22 cellular contexts compared by ENCODE assay signal in genomic region chr6:113645986-113646385, GRCh38.
DNase-seq lines count a peak whose midpoint lies in the region; ATAC-seq, FAIRE-seq and TF ChIP-seq lines count a peak whose summit lies in the region.
"Had no signal": no experiment of that assay in that cellular context is flagged by ENCODE, and none has a peak within 500 bp of the region (broad histone marks: within the 10 kb centered on the region; RNA-seq: fewer than 3 reads in every experiment).

No MANE protein-coding gene starts in this region.

- no peaks in the 10 kb centered on the region for H3K36me3 ChIP-seq in smooth muscle cell (ENCODE audit: low read depth)
- H3K36me3 ChIP-seq: spleen had no signal

- peaks cover 20% of the 10 kb centered on the region for H3K4me1 ChIP-seq in smooth muscle cell (ENCODE audit: low read depth)

- H3K4me3 ChIP-seq in smooth muscle cell = no peak overlapping the region
- H3K4me3 ChIP-seq: spleen had no signal

- DNase-seq in GM12891 (ENCODE audit: insufficient read length, low spot score) = no peak
- DNase-seq in amniotic epithelial cell (ENCODE audit: low read depth) = peak; percentile 88
- DNase-seq in foreskin melanocyte = peak; percentile 48
- no peak for DNase-seq in smooth muscle cell (lab: John Stamatoyannopoulos, UW; ENCODE audit: unreplicated experiment)
- DNase-seq in NCI-H146 (lab: John Stamatoyannopoulos, UW) = no peak
- no peak for DNase-seq in NK-92 treated with Interleukin-12 subunit alpha and Interleukin-12 subunit beta, amount 100 ng/mL, for 24 hours (lab: John Stamatoyannopoulos, UW)
- DNase-seq in GM13976 (ENCODE audit: low spot score) = no peak
- DNase-seq: activated CD4-positive, alpha-beta T cell treated with anti-CD3 and anti-CD28 coated beads, Interleukin-2, amount 50 U/mL, for 48 hours; activated T-cell treated with anti-CD3 and anti-CD28 coated beads for 4 hours; anterior cingulate cortex; CD4-positive, alpha-beta memory T cell; DMS79; hippocampal formation; Karpas-422; natural killer cell; NCI-H1417 treated with DMSO at 0.1 percent for 48 hours; NCI-H2171; NCI-H748 treated with DMSO at 0.1 percent for 48 hours; spleen; substantia nigra; T-helper 17 cell had no signal

- peak overlapping the region; percentile 31 for H3K4me2 ChIP-seq in smooth muscle cell

- TF ChIP-seq CTCF in smooth muscle cell (IDR thresholded peaks at IDR 0.05; ENCODE audit: borderline replicate concordance, insufficient read depth, poor library complexity, severe bottlenecking) (no peak), GM13976 (IDR thresholded peaks at IDR 0.05; ENCODE audit: borderline replicate concordance, control extremely low read depth, extremely low read depth, insufficient read depth, missing control alignments) (no peak)

- no peak for ATAC-seq in HG03097 (IDR thresholded peaks at IDR 0.05; ENCODE audit: low FRiP score, unreplicated experiment)
- ATAC-seq: natural killer cell, T-helper 17 cell had no signal

- H3K27me3 ChIP-seq in smooth muscle cell (ENCODE audit: low read depth) = no peaks in the 10 kb centered on the region
- H3K27me3 ChIP-seq: spleen had no signal

- peaks cover 19% of the 10 kb centered on the region for H3F3A ChIP-seq in smooth muscle cell (ENCODE audit: low read depth)

- in situ Hi-C loops in GM13976 (cut with MboI; ENCODE audit: low sequenced_read_pairs, unreplicated experiment) = loop anchor here (5.0 to 25.0 kb wide), 2 partner anchors 211 to 859 kb away; partner anchors contain the start of gene MARCKS

- no peak for TF ChIP-seq POLR2A in GM12891 (IDR thresholded peaks at IDR 0.05; ENCODE audit: low read depth, low read length)

- peak; percentile 38 for FAIRE-seq in GM12891 (lab: Jason Lieb, UNC)

- H4K20me1 ChIP-seq in smooth muscle cell (ENCODE audit: low read depth) = no peaks in the 10 kb centered on the region

- H2AFZ ChIP-seq in smooth muscle cell (ENCODE audit: low read depth) = no peak overlapping the region

- H3K27ac ChIP-seq in smooth muscle cell (ENCODE audit: low read depth) = peak overlapping the region; percentile 98

- H3K79me2 ChIP-seq in smooth muscle cell (ENCODE audit: low read depth) = no peaks in the 10 kb centered on the region

- 58% methylated on average over 3 of the region's 3 CpGs for WGBS in smooth muscle cell (ENCODE audit: low lambda C conversion rate)

- H3K9ac ChIP-seq in smooth muscle cell (ENCODE audit: low read depth) = no peak overlapping the region

- H3K9me3 ChIP-seq in smooth muscle cell (replicated peaks; ENCODE audit: low read depth) = no peaks in the 10 kb centered on the region
- H3K9me3 ChIP-seq: spleen had no signal

TF ChIP-seq in GM12891, 5 proteins besides CTCF, POLR2A, EP300 and RAD21:
- no peak for TF ChIP-seq SPI1 (IDR thresholded peaks at IDR 0.05; ENCODE audit: low read depth, low read length)
- no peak for TF ChIP-seq POU2F2 (IDR thresholded peaks at IDR 0.05; ENCODE audit: low read depth, low read length)

Comparison
In these comparisons a context has a peak if more than half of its experiments do, and no peak if none do; other contexts are left out.
1. DNase-seq: peak in amniotic epithelial cell (single experiment) and foreskin melanocyte (single experiment); none in GM12891 (single experiment), smooth muscle cell (single experiment), NCI-H146 (single experiment), NK-92 treated with Interleukin-12 subunit alpha and Interleukin-12 subunit beta, amount 100 ng/mL, for 24 hours (single experiment) and GM13976 (single experiment).